ENCODE assay signal across 8 cellular contexts in the genomic region with DNA sequence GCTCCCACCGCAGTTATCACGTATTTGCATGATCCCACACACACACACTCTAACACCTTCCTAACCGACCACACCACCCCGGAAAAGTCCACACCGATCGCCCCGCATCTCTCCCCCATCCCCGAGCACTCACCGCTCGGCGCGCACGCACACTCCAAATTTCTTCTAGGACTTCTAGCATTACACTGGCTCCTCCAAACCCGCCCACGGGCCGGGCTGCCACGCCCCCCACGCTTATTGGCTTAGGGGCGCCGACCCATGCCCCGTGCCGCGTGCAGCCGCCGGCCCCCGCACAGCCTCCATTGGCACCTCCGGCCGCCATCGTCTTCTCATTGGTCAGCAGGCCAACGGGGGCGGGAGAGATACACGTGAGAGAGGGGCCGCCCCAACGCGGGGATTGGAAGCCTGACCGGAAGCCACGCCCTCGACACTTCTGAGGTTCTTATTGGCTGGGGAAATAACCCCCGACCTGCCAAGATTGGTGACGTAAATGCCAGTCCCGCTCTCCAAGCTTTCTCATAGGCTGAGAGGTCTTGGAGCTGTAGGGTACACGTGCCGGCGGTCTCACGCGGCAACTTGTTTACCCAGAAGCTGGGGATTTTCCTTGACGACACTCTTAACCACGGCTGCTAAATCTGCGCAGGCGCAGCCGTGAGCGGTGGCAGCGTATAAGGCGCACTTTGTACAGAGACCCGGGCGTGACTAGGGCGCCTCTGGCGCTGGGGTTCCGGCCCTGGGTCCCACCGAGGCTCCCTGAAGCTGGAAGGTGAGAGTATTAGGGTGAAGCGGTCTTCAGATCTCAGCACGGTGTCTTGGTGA. TPM values are rescaled to one million over a fixed set of nuclear protein-coding genes. Genes with fewer than 3 reads are reported as not detected.
DNase-seq lines count a peak whose midpoint lies in the region; TF ChIP-seq lines count a peak whose summit lies in the region.

No MANE protein-coding gene starts in this region.

- peaks cover 26% of the 10 kb centered on the region for H3K79me2 ChIP-seq in neural cell (replicated peaks; ENCODE audit: insufficient read depth, low read length)

- H3K9ac ChIP-seq in neural cell (ENCODE audit: low read length) = peak overlapping the region; percentile 76

- H3K9me2 ChIP-seq in neural cell (ENCODE audit: insufficient read depth, low read length) = no peaks in the 10 kb centered on the region

- no peak overlapping the region for H2AFZ ChIP-seq in neural cell (ENCODE audit: low read depth, low read length)

- peaks cover 9% of the 10 kb centered on the region for H4K20me1 ChIP-seq in neural cell (ENCODE audit: insufficient read depth)

- H3K4me3 ChIP-seq in LNCaP clone FGC (ENCODE audit: low read depth, low read length) (peak overlapping the region; percentile 82), neural cell (ENCODE audit: low read length) (peak overlapping the region; percentile 67), stomach (peak overlapping the region; percentile 66 to 91 (median 76))

- H3K27ac ChIP-seq in neural cell (ENCODE audit: low read length) (peak overlapping the region; percentile 94), stomach (peak overlapping the region; percentile 96 to 100 (median 100))

- H3K36me3 ChIP-seq in neural cell (ENCODE audit: insufficient read depth, low read length) (no peaks in the 10 kb centered on the region), stomach (peaks cover 26 to 43% (median 30%) of the 10 kb centered on the region in 4 donors)

- no peaks in the 10 kb centered on the region for H3K27me3 ChIP-seq in neural cell (ENCODE audit: insufficient read depth, low read depth, low read length)
- no peaks in the 10 kb centered on the region for H3K27me3 ChIP-seq in stomach

- 0 to 1% (median 1%) methylated on average over 55 to 62 of the region's 62 CpGs for WGBS in stomach, 5 donors

- peaks cover 6% of the 10 kb centered on the region for H3F3A ChIP-seq in neural cell (ENCODE audit: insufficient read depth, low read length, poor library complexity, severe bottlenecking)

- TF ChIP-seq CTCF in LNCaP clone FGC (IDR thresholded peaks at IDR 0.05; ENCODE audit: control insufficient read depth, extremely low read depth, insufficient read depth) (no peak), neural cell (IDR thresholded peaks at IDR 0.05; ENCODE audit: poor library complexity, severe bottlenecking) (peak; percentile 28), stomach (IDR thresholded peaks at IDR 0.05) (peak in 2 of 7 experiments; percentile 5 to 20)

- peak overlapping the region; percentile 92 for H3K4me2 ChIP-seq in neural cell (ENCODE audit: low read length)

- DNase-seq in ELF-1 (ENCODE audit: low read depth, low spot score) (peak; percentile 100), GOT3 (lab: John Stamatoyannopoulos, UW) (peak; percentile 99), LNCaP clone FGC (ENCODE audit: low read depth) (peak; percentile 100), RPMI8226 (peak; percentile 99), fibroblast of the conjunctiva (ENCODE audit: low read depth) (peak; percentile 100), stomach (peak; percentile 100)
- DNase-seq in activated T-helper 9 cell treated with anti-CD3 and anti-CD28 coated beads, Interleukin-2, amount 50 U/mL, for 16 hours (ENCODE audit: low read depth) = peak; percentile 100

- intact Hi-C loops in stomach (cut with DNase I; ENCODE audit: low total_unique reads) = no loop called here

- TF ChIP-seq POLR2A in stomach (IDR thresholded peaks at IDR 0.05) = peak in 3 of 4 donors; percentile 99 to 100 (median 100)

- TF ChIP-seq EP300 in neural cell (conservative IDR thresholded peaks at IDR 0.05; ENCODE audit: poor library complexity, severe bottlenecking) = peak; percentile 93
- peak; percentile 83 for TF ChIP-seq EP300 in stomach (IDR thresholded peaks at IDR 0.05)

- peaks cover 46 to 76% (median 62%) of the 10 kb centered on the region in 4 donors for H3K4me1 ChIP-seq in stomach

- no peaks in the 10 kb centered on the region for H3K9me3 ChIP-seq in neural cell (ENCODE audit: low read length)
- H3K9me3 ChIP-seq in stomach = no peaks in the 10 kb centered on the region

- no peak for TF ChIP-seq RAD21 in neural cell (conservative IDR thresholded peaks at IDR 0.05)

TF ChIP-seq in neural cell, 6 proteins besides CTCF, POLR2A, EP300 and RAD21:
- TF ChIP-seq MXI1 (conservative IDR thresholded peaks at IDR 0.05; ENCODE audit: poor library complexity, severe bottlenecking) (peak; percentile 93), POLR2AphosphoS5 (IDR thresholded peaks at IDR 0.05) (peak; percentile 83), EZH2 (IDR thresholded peaks at IDR 0.05; ENCODE audit: borderline replicate concordance, insufficient read depth, low read length, poor library complexity, severe bottlenecking) (no peak), SMC3 (conservative IDR thresholded peaks at IDR 0.05; ENCODE audit: poor library complexity) (peak; percentile 21), TAF1 (IDR thresholded peaks at IDR 0.05; ENCODE audit: low read depth) (peak; percentile 76)
- TF ChIP-seq, protein P1, sequence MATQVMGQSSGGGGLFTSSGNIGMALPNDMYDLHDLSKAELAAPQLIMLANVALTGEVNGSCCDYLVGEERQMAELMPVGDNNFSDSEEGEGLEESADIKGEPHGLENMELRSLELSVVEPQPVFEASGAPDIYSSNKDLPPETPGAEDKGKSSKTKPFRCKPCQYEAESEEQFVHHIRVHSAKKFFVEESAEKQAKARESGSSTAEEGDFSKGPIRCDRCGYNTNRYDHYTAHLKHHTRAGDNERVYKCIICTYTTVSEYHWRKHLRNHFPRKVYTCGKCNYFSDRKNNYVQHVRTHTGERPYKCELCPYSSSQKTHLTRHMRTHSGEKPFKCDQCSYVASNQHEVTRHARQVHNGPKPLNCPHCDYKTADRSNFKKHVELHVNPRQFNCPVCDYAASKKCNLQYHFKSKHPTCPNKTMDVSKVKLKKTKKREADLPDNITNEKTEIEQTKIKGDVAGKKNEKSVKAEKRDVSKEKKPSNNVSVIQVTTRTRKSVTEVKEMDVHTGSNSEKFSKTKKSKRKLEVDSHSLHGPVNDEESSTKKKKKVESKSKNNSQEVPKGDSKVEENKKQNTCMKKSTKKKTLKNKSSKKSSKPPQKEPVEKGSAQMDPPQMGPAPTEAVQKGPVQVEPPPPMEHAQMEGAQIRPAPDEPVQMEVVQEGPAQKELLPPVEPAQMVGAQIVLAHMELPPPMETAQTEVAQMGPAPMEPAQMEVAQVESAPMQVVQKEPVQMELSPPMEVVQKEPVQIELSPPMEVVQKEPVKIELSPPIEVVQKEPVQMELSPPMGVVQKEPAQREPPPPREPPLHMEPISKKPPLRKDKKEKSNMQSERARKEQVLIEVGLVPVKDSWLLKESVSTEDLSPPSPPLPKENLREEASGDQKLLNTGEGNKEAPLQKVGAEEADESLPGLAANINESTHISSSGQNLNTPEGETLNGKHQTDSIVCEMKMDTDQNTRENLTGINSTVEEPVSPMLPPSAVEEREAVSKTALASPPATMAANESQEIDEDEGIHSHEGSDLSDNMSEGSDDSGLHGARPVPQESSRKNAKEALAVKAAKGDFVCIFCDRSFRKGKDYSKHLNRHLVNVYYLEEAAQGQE (IDR thresholded peaks at IDR 0.05; ENCODE audit: borderline replicate concordance) = peak; percentile 59
TF ChIP-seq in neural cell: peak in this region for 5.

RNA-seq across cellular contexts. Expression of a gene that starts 4.2 kb away (rescaled TPM):
- polyA plus RNA-seq in neural cell (1.9 and 2.0 TPM in 2 replicates), stomach (10 to 100 TPM; 47.2 to 69.4 (median 66.7) TPM)
- 16.8 and 20.2 TPM in 2 replicates for polyA minus RNA-seq in neural cell
- total RNA-seq in stomach = 100 to 1,000 TPM in 3 of 5 donors, 10 to 100 TPM in 2; 16.2 to 163 (median 137) TPM

RNA-seq across cellular contexts. Expression of a gene that starts 6.4 kb away (rescaled TPM):
- polyA plus RNA-seq in neural cell (91.6 and 98.3 TPM in 2 replicates), stomach (10 to 100 TPM; 32.4 to 58.8 (median 43.1) TPM)
- polyA minus RNA-seq in neural cell = 80.3 and 88.3 TPM in 2 replicates
- 100 to 1,000 TPM in 1 of 5 donors, 10 to 100 TPM in 2, 1 to 10 TPM in 2; 6.7 to 104 (median 17.3) TPM for total RNA-seq in stomach

RNA-seq across cellular contexts. Expression of a gene that starts 19.8 kb away (rescaled TPM):
- polyA plus RNA-seq in neural cell (23.3 and 31.7 TPM in 2 replicates), stomach (10 to 100 TPM in 1 of 3 donors, 1 to 10 TPM in 2; 6.3 to 10.3 (median 8.0) TPM)
- 46.0 and 56.4 TPM in 2 replicates for polyA minus RNA-seq in neural cell
- total RNA-seq in stomach = 10 to 100 TPM in 3 of 5 donors, 1 to 10 TPM in 2; 5.2 to 37.6 (median 14.9) TPM

RNA-seq across cellular contexts. Expression of a gene that starts 32.5 kb away (rescaled TPM):
- polyA plus RNA-seq in neural cell = 7.3 and 15.3 TPM in 2 replicates
- 2.4 TPM in 1 of 2 replicates, not detected in the other for polyA minus RNA-seq in neural cell
- total RNA-seq in stomach = not detected
- under 1 TPM in 2 of 3 donors, not detected in 1; 0.58 to 0.92 TPM for polyA plus RNA-seq in stomach

RNA-seq across cellular contexts. Expression of a gene that starts 33.6 kb away (rescaled TPM):
- polyA plus RNA-seq in neural cell (12.1 and 13.7 TPM in 2 replicates), stomach (1 to 10 TPM; 6.6 to 9.2 (median 7.9) TPM)
- 12.0 and 14.6 TPM in 2 replicates for polyA minus RNA-seq in neural cell
- total RNA-seq in stomach = 10 to 100 TPM in 2 of 5 donors, 1 to 10 TPM in 2, under 1 TPM in 1; 0.58 to 70.1 (median 4.6) TPM

Comparison
In these comparisons a context has a peak if more than half of its experiments do, and no peak if none do; other contexts are left out.
1. Peak in every context shown above with its lines: DNase-seq, H3K4me3 ChIP-seq and H3K27ac ChIP-seq.
2. RNA of a gene that starts 4.2 kb away (polyA plus RNA-seq): 47.2 to 69.4 TPM in stomach; 1.9 to 2.0 TPM in neural cell; every median in the first group is over 10 times any median in the second.